In the genomic region with DNA sequence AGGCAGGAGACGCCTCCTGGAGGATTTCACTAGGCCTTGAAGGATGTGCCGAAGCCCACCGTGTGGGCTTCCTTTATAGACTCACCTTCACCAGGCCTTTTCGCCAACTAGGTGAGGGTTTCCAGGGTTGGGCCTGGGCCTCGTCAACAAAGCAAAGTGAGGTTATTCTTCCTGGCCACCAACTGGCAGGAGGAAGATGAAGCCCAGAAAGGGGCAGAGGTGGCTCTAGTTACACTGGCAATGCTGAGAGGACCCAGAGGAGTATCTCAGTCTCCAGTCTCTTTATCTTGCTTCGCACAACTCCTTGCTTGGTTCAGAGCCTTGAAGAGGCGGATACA, we compare ENCODE assay signal across 8 cellular contexts. TPM values are rescaled to one million over a fixed set of nuclear protein-coding genes. Genes with fewer than 3 reads are reported as not detected.
DNase-seq lines count a peak whose midpoint lies in the region; ATAC-seq, FAIRE-seq and TF ChIP-seq lines count a peak whose summit lies in the region.

No MANE protein-coding gene starts in this region.

- TF ChIP-seq RAD21 in HepG2 (CRISPR knock-in tag; IDR thresholded peaks at IDR 0.05) = no peak

- POLR2A ChIA-PET in HepG2 (lab: Yijun Ruan, JAX) = interaction anchor here (0.5 to 2.4 kb wide), 2 partner anchors 67 to 413 kb away, joined by 3 to 8 read pairs; no protein-coding TSS in a partner anchor

- H3K79me2 ChIP-seq in HepG2 (ENCODE audit: insufficient read depth, low read length) = peaks cover 18% of the 10 kb centered on the region

- peak overlapping the region; percentile 98 for H3K4me2 ChIP-seq in HepG2 (ENCODE audit: low read depth, low read length)

- no peak for TF ChIP-seq POLR2A in HepG2 (IDR thresholded peaks at IDR 0.05; ENCODE audit: insufficient read depth in 1 of 2, low read depth in 2 of 2, low read length in 2 of 2)

- no peak for ATAC-seq in activated naive CD4-positive, alpha-beta T cell treated with anti-CD3 and anti-CD28 coated beads, Interleukin-2, amount 50 U/mL, for 72 hours
- ATAC-seq in HepG2 (peak; percentile 4), HG02852 (IDR thresholded peaks at IDR 0.05; ENCODE audit: unreplicated experiment) (no peak)

- H3K27me3 Mint-ChIP-seq in activated CD4-positive, alpha-beta T cell treated with anti-CD3 and anti-CD28 coated beads, Interleukin-2, amount 10 ng/mL, durations not matched to agents 24 days and 14 days = no peaks in the 10 kb centered on the region

- no peaks in the 10 kb centered on the region for H4K20me1 ChIP-seq in HepG2 (ENCODE audit: insufficient read depth, low read length)

- peaks cover 43% of the 10 kb centered on the region for H3K4me1 ChIP-seq in HepG2 (ENCODE audit: insufficient read depth, low read length)

- TF ChIP-seq CTCF in HepG2 (CRISPR knock-in tag; IDR thresholded peaks at IDR 0.05) = no peak

- peak overlapping the region; percentile 60 for H3K9ac ChIP-seq in HepG2 (ENCODE audit: insufficient read depth, low read depth, low read length)

- H3K9me3 ChIP-seq in HepG2 (ENCODE audit: low read length) = no peaks in the 10 kb centered on the region

- H3K27me3 ChIP-seq in HepG2 (ENCODE audit: control insufficient read depth in 1 of 2, insufficient read depth in 2 of 2, low read length in 2 of 2) = peaks cover 0 to 7% of the 10 kb centered on the region in 2 experiments; a peak in 1 of 5 replicates

- CTCF ChIA-PET in HepG2 (lab: Yijun Ruan, JAX; ENCODE audit: low intra/inter-chr PET ratio, low total read pairs) = interaction anchor here (1.8 kb wide), 1 partner anchor 18 kb away, joined by 8 read pairs; no protein-coding TSS in a partner anchor

- H2AFZ ChIP-seq in HepG2 (ENCODE audit: low read length) = peak overlapping the region; percentile 80

- DNase-seq in activated CD4-positive, alpha-beta T cell treated with anti-CD3 and anti-CD28 coated beads, Interleukin-2, amount 10 ng/mL, durations not matched to agents 24 days and 14 days = no peak
- no peak for DNase-seq in activated CD4-positive, alpha-beta T cell treated with anti-CD3 and anti-CD28 coated beads for 1 hour
- DNase-seq in activated naive CD4-positive, alpha-beta T cell treated with anti-CD3 and anti-CD28 coated beads, Interleukin-2, amount 50 U/mL, for 72 hours (ENCODE audit: low spot score in 2 of 2) = no peak
- no peak for DNase-seq in HepG2 (ENCODE audit: low spot score)
- DNase-seq in substantia nigra (lab: John Stamatoyannopoulos, UW) = no peak
- no peak for DNase-seq in HTR-8/SVneo (ENCODE audit: insufficient read length, low spot score)
- no peak for DNase-seq in DMS53 (lab: John Stamatoyannopoulos, UW)

- no peak overlapping the region for H3K27ac ChIP-seq in HepG2 (ENCODE audit: extremely low read length, insufficient read depth, low read length)
- peak overlapping the region; percentile 85 for H3K27ac ChIP-seq in substantia nigra (ENCODE audit: low read depth, low read length, poor library complexity, severe bottlenecking)

- BruUV-seq in HepG2 (replicated peaks; lab: Mats Ljungman, UMichigan) = no TSS peak

- FAIRE-seq in HepG2 (lab: Jason Lieb, UNC) = no peak
- FAIRE-seq in HTR-8/SVneo (lab: Jason Lieb, UNC) = no peak

- peak overlapping the region; percentile 81 for H3K27ac Mint-ChIP-seq in activated CD4-positive, alpha-beta T cell treated with anti-CD3 and anti-CD28 coated beads, Interleukin-2, amount 10 ng/mL, durations not matched to agents 24 days and 14 days
- H3K27ac Mint-ChIP-seq in activated naive CD4-positive, alpha-beta T cell treated with anti-CD3 and anti-CD28 coated beads, Interleukin-2, amount 50 U/mL, for 72 hours = peak overlapping the region; percentile 90 to 94

- peaks cover 30% of the 10 kb centered on the region for H3K4me1 Mint-ChIP-seq in activated CD4-positive, alpha-beta T cell treated with anti-CD3 and anti-CD28 coated beads, Interleukin-2, amount 10 ng/mL, durations not matched to agents 24 days and 14 days

- 36% methylated on average over 4 of the region's 7 CpGs for WGBS in HepG2 (ENCODE audit: low lambda C conversion rate)

- no peaks in the 10 kb centered on the region for H3K9me3 Mint-ChIP-seq in activated CD4-positive, alpha-beta T cell treated with anti-CD3 and anti-CD28 coated beads, Interleukin-2, amount 10 ng/mL, durations not matched to agents 24 days and 14 days
- H3K9me3 Mint-ChIP-seq in activated naive CD4-positive, alpha-beta T cell treated with anti-CD3 and anti-CD28 coated beads, Interleukin-2, amount 50 U/mL, for 72 hours = no peaks in the 10 kb centered on the region

- H3K4me3 ChIP-seq in HepG2 (replicated peaks in 1 of 3; ENCODE audit: insufficient read depth in 1 of 3, low read depth in 2 of 3, low read length in 3 of 3) = peak overlapping the region; percentile 15 to 87 (median 25)

- in situ Hi-C loops in HepG2 (cut with HindIII; ENCODE audit: extremely low pct_ligation_motif_present, low pct_unique_long_range_greater_than_20kb) = no loop called here

- intact Hi-C loops in activated CD4-positive, alpha-beta T cell treated with anti-CD3 and anti-CD28 coated beads, Interleukin-2, amount 10 ng/mL, durations not matched to agents 24 days and 14 days (cut with micrococcal nuclease) = loop anchor here (1.0 to 5.0 kb wide), 4 partner anchors 24 to 607 kb away; partner anchors contain the start of genes ARHGEF17, FAM168A and UCP2
- intact Hi-C loops in HepG2 (cut with micrococcal nuclease; ENCODE audit: unreplicated experiment) = loop anchor here (2.0 kb wide), 1 partner anchor 61 kb away; no protein-coding TSS in a partner anchor

- H3K36me3 ChIP-seq in HepG2 (replicated peaks in 1 of 2; ENCODE audit: control insufficient read depth in 1 of 2, insufficient read depth in 2 of 2, low read length in 2 of 2) = no peaks in the 10 kb centered on the region

- H3K36me3 Mint-ChIP-seq in activated CD4-positive, alpha-beta T cell treated with anti-CD3 and anti-CD28 coated beads, Interleukin-2, amount 10 ng/mL, durations not matched to agents 24 days and 14 days (ENCODE audit: low read depth) = peaks cover 12% of the 10 kb centered on the region
- H3K36me3 Mint-ChIP-seq in activated naive CD4-positive, alpha-beta T cell treated with anti-CD3 and anti-CD28 coated beads, Interleukin-2, amount 50 U/mL, for 72 hours = peaks cover 5 to 6% of the 10 kb centered on the region in 2 donors

- TF ChIP-seq EP300 in HepG2 (IDR thresholded peaks at IDR 0.05; ENCODE audit: low read depth in 2 of 2, low read length in 2 of 2) (no peak), HepG2 (CRISPR knock-in tag; IDR thresholded peaks at IDR 0.05; ENCODE audit: borderline replicate concordance) (no peak)

- H3K4me3 Mint-ChIP-seq in activated CD4-positive, alpha-beta T cell treated with anti-CD3 and anti-CD28 coated beads, Interleukin-2, amount 10 ng/mL, durations not matched to agents 24 days and 14 days = peak overlapping the region; percentile 94

TF ChIP-seq in HepG2, 621 proteins besides CTCF, POLR2A, EP300 and RAD21 (continues in another document):
- TF ChIP-seq JUNB (CRISPR knock-in tag; IDR thresholded peaks at IDR 0.05; ENCODE audit: borderline replicate concordance) (no peak), SIX1 (CRISPR knock-in tag; IDR thresholded peaks at IDR 0.05; ENCODE audit: borderline replicate concordance) (no peak), FOXO1 (CRISPR knock-in tag; IDR thresholded peaks at IDR 0.05) (no peak)
- TF ChIP-seq, protein P1, sequence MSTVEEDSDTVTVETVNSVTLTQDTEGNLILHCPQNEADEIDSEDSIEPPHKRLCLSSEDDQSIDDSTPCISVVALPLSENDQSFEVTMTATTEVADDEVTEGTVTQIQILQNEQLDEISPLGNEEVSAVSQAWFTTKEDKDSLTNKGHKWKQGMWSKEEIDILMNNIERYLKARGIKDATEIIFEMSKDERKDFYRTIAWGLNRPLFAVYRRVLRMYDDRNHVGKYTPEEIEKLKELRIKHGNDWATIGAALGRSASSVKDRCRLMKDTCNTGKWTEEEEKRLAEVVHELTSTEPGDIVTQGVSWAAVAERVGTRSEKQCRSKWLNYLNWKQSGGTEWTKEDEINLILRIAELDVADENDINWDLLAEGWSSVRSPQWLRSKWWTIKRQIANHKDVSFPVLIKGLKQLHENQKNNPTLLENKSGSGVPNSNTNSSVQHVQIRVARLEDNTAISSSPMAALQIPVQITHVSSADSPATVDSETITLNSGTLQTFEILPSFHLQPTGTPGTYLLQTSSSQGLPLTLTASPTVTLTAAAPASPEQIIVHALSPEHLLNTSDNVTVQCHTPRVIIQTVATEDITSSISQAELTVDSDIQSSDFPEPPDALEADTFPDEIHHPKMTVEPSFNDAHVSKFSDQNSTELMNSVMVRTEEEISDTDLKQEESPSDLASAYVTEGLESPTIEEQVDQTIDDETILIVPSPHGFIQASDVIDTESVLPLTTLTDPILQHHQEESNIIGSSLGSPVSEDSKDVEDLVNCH (CRISPR knock-in tag; IDR thresholded peaks at IDR 0.05) = no peak

RNA-seq across cellular contexts. Expression of gene RELT, which starts 0.4 kb away (rescaled TPM):
- total RNA-seq in activated CD4-positive, alpha-beta T cell treated with anti-CD3 and anti-CD28 coated beads, Interleukin-2, amount 10 ng/mL, durations not matched to agents 24 days and 14 days = 35.0 and 38.5 TPM in 2 replicates
- total RNA-seq in activated naive CD4-positive, alpha-beta T cell treated with anti-CD3 and anti-CD28 coated beads, Interleukin-2, amount 50 U/mL, for 72 hours = 10 to 100 TPM; 23.2 to 28.2 TPM
- total RNA-seq in HepG2 (2016; rRNA removed; fragmentation: Illumina TruSeq; extraction: Trizol) = 1.6 and 4.7 TPM in 2 replicates
- total RNA-seq in HepG2 (2016; cell fraction: cytosol; rRNA removed; fragmentation: Illumina TruSeq; extraction: Trizol; ENCODE audit: low read depth) = 2.8 and 3.4 TPM in 2 replicates
- 1.8 and 4.7 TPM in 2 replicates for total RNA-seq in HepG2 (2016; cell fraction: insoluble cytoplasmic fraction; rRNA removed; fragmentation: Illumina TruSeq; extraction: Trizol)
- 4.0 and 4.2 TPM in 2 replicates for total RNA-seq in HepG2 (2016; cell fraction: membrane; rRNA removed; fragmentation: Illumina TruSeq; extraction: Trizol)
- total RNA-seq in HepG2 (2016; cell fraction: nucleus; rRNA removed; fragmentation: Illumina TruSeq; extraction: Trizol) = 5.4 TPM in 2 replicates
- polyA plus RNA-seq in HepG2 (2011; rRNA removed) = 2.5 and 3.5 TPM in 2 replicates
- 2.1 and 3.1 TPM in 2 replicates for polyA plus RNA-seq in HepG2 (2011; cell fraction: cytosol; rRNA removed)
- polyA plus RNA-seq in HepG2 (2011; cell fraction: nucleus; rRNA removed) = 12.5 and 18.1 TPM in 2 replicates
- polyA plus RNA-seq in HepG2 (2012) = 1.0 and 2.7 TPM in 2 replicates
- 0.36 and 0.55 TPM in 2 replicates for polyA plus RNA-seq in HepG2 (2016; cell fraction: cytosol; fragmentation: Illumina TruSeq; extraction: Trizol; ENCODE audit: low read depth)
- polyA plus RNA-seq in HepG2 (2016; cell fraction: insoluble cytoplasmic fraction; fragmentation: Illumina TruSeq; extraction: Trizol; ENCODE audit: low read depth) = 1.4 TPM in 2 replicates
- polyA plus RNA-seq in HepG2 (2016; cell fraction: membrane; fragmentation: Illumina TruSeq; extraction: Trizol; ENCODE audit: low read depth) = 0.68 and 0.80 TPM in 2 replicates
- 14.8 and 15.4 TPM in 2 replicates for polyA plus RNA-seq in HepG2 (2016; cell fraction: nucleus; fragmentation: Illumina TruSeq; extraction: Trizol; ENCODE audit: insufficient read depth, low read depth)
- 7.0 and 19.1 TPM in 2 replicates for polyA minus RNA-seq in HepG2 (2011; rRNA and poly(A)+ RNA removed; ENCODE audit: low replicate concordance)
- 1.7 and 2.0 TPM in 2 replicates for polyA minus RNA-seq in HepG2 (2011; cell fraction: cytosol; rRNA and poly(A)+ RNA removed)
- 5.2 and 7.6 TPM in 2 replicates for polyA minus RNA-seq in HepG2 (2011; cell fraction: nucleus; rRNA and poly(A)+ RNA removed)
